20 cellular contexts compared by ENCODE assay signal in genomic region chr19:49326165-49326704, GRCh38. TPM values are rescaled to one million over a fixed set of nuclear protein-coding genes. Genes with fewer than 3 reads are reported as not detected.
DNase-seq lines count a peak whose midpoint lies in the region; FAIRE-seq and TF ChIP-seq lines count a peak whose summit lies in the region.
"Had no signal": no experiment of that assay in that cellular context is flagged by ENCODE, and none has a peak within 500 bp of the region (broad histone marks: within the 10 kb centered on the region; RNA-seq: fewer than 3 reads in every experiment).

No MANE protein-coding gene starts in this region.

- H3K79me2 ChIP-seq in OCI-LY1 (ENCODE audit: insufficient read depth, low read length) = no peaks in the 10 kb centered on the region

- H3K27me3 ChIP-seq in OCI-LY1 (ENCODE audit: insufficient read depth, low read length) = no peaks in the 10 kb centered on the region
- no peaks in the 10 kb centered on the region for H3K27me3 ChIP-seq in esophagus muscularis mucosa
- H3K27me3 ChIP-seq: neutrophil had no signal

- H3F3A ChIP-seq in OCI-LY1 (ENCODE audit: insufficient read depth, low read length) = 0 out of 2 replicates have a peak, but pooled peaks cover 3% of the 10 kb centered on the region

- WGBS in esophagus muscularis mucosa = 95% methylated on average over 3 of the region's 3 CpGs

- H3K9me3 ChIP-seq in OCI-LY1 (ENCODE audit: low read length) (peaks cover 8% of the 10 kb centered on the region; the same call in 1 of the 2 replicates), esophagus muscularis mucosa (no peaks in the 10 kb centered on the region)
- H3K9me3 ChIP-seq: neutrophil had no signal

- H3K27ac ChIP-seq in OCI-LY1 (ENCODE audit: low read depth, low read length, poor library complexity, severe bottlenecking) (peak overlapping the region; percentile 96), esophagus muscularis mucosa (replicated peaks in 1 of 4) (no peak overlapping the region)
- H3K27ac ChIP-seq: neutrophil had no signal

- H3K36me3 ChIP-seq in OCI-LY1 (ENCODE audit: insufficient read depth, low read length) (peaks cover 14% of the 10 kb centered on the region; the same call in 1 of the 2 replicates), esophagus muscularis mucosa (peaks cover 0 to 19% (median 0%) of the 10 kb centered on the region in 4 donors)
- H3K36me3 ChIP-seq: HAP-1 had no signal

- TF ChIP-seq EP300 in esophagus muscularis mucosa (IDR thresholded peaks at IDR 0.05) = no peak

- H4K20me1 ChIP-seq in OCI-LY1 (ENCODE audit: insufficient read depth, low read length) = no peaks in the 10 kb centered on the region

- no peaks in the 10 kb centered on the region for H3K9me2 ChIP-seq in OCI-LY1 (ENCODE audit: low read depth, low read length)

- H3K4me3 ChIP-seq in OCI-LY1 (ENCODE audit: low read depth, low read length, poor library complexity, severe bottlenecking) = no peak overlapping the region
- H3K4me3 ChIP-seq in esophagus muscularis mucosa = no peak overlapping the region
- H3K4me3 ChIP-seq: HAP-1 had no signal

- intact Hi-C loops in esophagus muscularis mucosa (cut with DNase I) = loop anchor here (10.0 kb wide), 2 partner anchors 61 to 101 kb away; no protein-coding TSS in a partner anchor

- CTCF ChIA-PET in GM10248 (lab: Yijun Ruan, JAX) = interaction anchor here (0.7 to 2.8 kb wide), 7 partner anchors 13 to 244 kb away, joined by 3 to 17 read pairs (median 3); partner anchors contain the start of gene LIN7B

- peak; percentile 67 for DNase-seq in GM10248 (ENCODE audit: extremely low spot score)
- no peak for DNase-seq in GM19239 (ENCODE audit: insufficient read length, low spot score)
- peak; percentile 10 for DNase-seq in esophagus muscularis mucosa (ENCODE audit: extremely low spot score)
- no peak for DNase-seq in NCI-H526 treated with DMSO at 0.1 percent for 48 hours (lab: John Stamatoyannopoulos, UW)
- DNase-seq in NCI-H1417 (lab: John Stamatoyannopoulos, UW) = no peak
- DNase-seq in EL = no peak
- no peak for DNase-seq in activated CD8-positive, alpha-beta memory T cell treated with anti-CD3 and anti-CD28 coated beads, Interleukin-2, amount 50 U/mL, for 48 hours
- DNase-seq: activated CD4-positive, alpha-beta memory T cell treated with anti-CD3 and anti-CD28 coated beads for 36 hours; activated T-cell treated with anti-CD3 and anti-CD28 coated beads, Interleukin-2, amount 50 U/mL, for 24 hours; DND-41; NCI-H187 treated with DMSO at 0.1 percent for 48 hours; NCI-H345; SHP77 had no signal

- FAIRE-seq in GM19239 (lab: Jason Lieb, UNC) = peak; percentile 86

- no peak overlapping the region for H2AFZ ChIP-seq in OCI-LY1 (ENCODE audit: low read length)

- TF ChIP-seq POLR2A in esophagus muscularis mucosa (IDR thresholded peaks at IDR 0.05; ENCODE audit: low read depth) = no peak

- POLR2A ChIA-PET in GM10248 (lab: Yijun Ruan, JAX) = interaction anchor here (0.6 kb wide), 1 partner anchor 201 kb away, joined by 5 read pairs; the partner anchor contains the start of gene RCN3

- H3K4me1 ChIP-seq in OCI-LY1 (ENCODE audit: insufficient read depth, low read length, severe bottlenecking) = peaks cover 56% of the 10 kb centered on the region
- H3K4me1 ChIP-seq in esophagus muscularis mucosa = no peaks in the 10 kb centered on the region
- H3K4me1 ChIP-seq: HAP-1 had no signal

- H3K4me2 ChIP-seq in OCI-LY1 (ENCODE audit: low read length) = peak overlapping the region; percentile 64

- no peak for TF ChIP-seq CTCF in GM10248 (IDR thresholded peaks at IDR 0.05; ENCODE audit: control extremely low read depth, extremely low read depth, low read depth, missing control alignments)
- no peak for TF ChIP-seq CTCF in OCI-LY1 (IDR thresholded peaks at IDR 0.05; ENCODE audit: low read length)
- TF ChIP-seq CTCF in esophagus muscularis mucosa (IDR thresholded peaks at IDR 0.05) = no peak

- H3K9ac ChIP-seq in OCI-LY1 (ENCODE audit: low read length) = peak overlapping the region; percentile 50

RNA-seq across cellular contexts. Expression of gene SLC6A16, which starts 1.2 kb away (rescaled TPM):
- total RNA-seq in esophagus muscularis mucosa = 1 to 10 TPM in 3 of 4 donors, under 1 TPM in 1; 0.83 to 4.1 (median 2.5) TPM

RNA-seq across cellular contexts. Expression of gene CD37, which starts 9.0 kb away (rescaled TPM):
- 10 to 100 TPM in 2 of 4 donors, 1 to 10 TPM in 2; 8.0 to 22.4 (median 11.6) TPM for total RNA-seq in esophagus muscularis mucosa
- total RNA-seq: chondrocyte, M059J had no signal

RNA-seq across cellular contexts. Expression of gene TEAD2, which starts 36.0 kb away (rescaled TPM):
- total RNA-seq in esophagus muscularis mucosa = 10 to 100 TPM; 40.7 to 73.2 (median 60.5) TPM
- total RNA-seq: activated CD4-positive, alpha-beta memory T cell treated with anti-CD3 and anti-CD28 coated beads for 36 hours; T-helper 1 cell treated with Interleukin-12 subunit alpha and Interleukin-12 subunit beta and Interleukin-4 antibody, amounts not matched to agents 30 ng/mL and 1 ng/mL, for 36 hours had no signal

RNA-seq across cellular contexts. Expression of gene DKKL1, which starts 37.4 kb away (rescaled TPM):
- total RNA-seq in esophagus muscularis mucosa = under 1 TPM in 3 of 4 donors, not detected in 1; 0.40 to 0.83 (median 0.83) TPM
- total RNA-seq: activated CD4-positive, alpha-beta memory T cell treated with anti-CD3 and anti-CD28 coated beads for 36 hours; M059J; T-helper 1 cell treated with Interleukin-12 subunit alpha and Interleukin-12 subunit beta and Interleukin-4 antibody, amounts not matched to agents 30 ng/mL and 1 ng/mL, for 36 hours; temporal lobe had no signal

Comparison
In these comparisons a context has a peak if more than half of its experiments do, and no peak if none do; other contexts are left out.
1. DNase-seq: peak in GM10248 (single experiment) and esophagus muscularis mucosa (single experiment); none in GM19239 (single experiment), NCI-H526 treated with DMSO at 0.1 percent for 48 hours (single experiment), NCI-H1417 (0 of 3), EL (single experiment) and activated CD8-positive, alpha-beta memory T cell treated with anti-CD3 and anti-CD28 coated beads, Interleukin-2, amount 50 U/mL, for 48 hours (single experiment).